Comparison of ENCODE assay signal across 14 cellular contexts in genomic region chr9:80191108-80191507, GRCh38.
"Had no signal": no experiment of that assay in that cellular context is flagged by ENCODE, and none has a peak within 500 bp of the region (broad histone marks: within the 10 kb centered on the region; RNA-seq: fewer than 3 reads in every experiment).

No MANE protein-coding gene starts in this region.

- DNase-seq: activated B cell treated with CpG ODN at 0.5 μM for 24 hours; activated CD4-positive, alpha-beta T cell treated with anti-CD3 and anti-CD28 coated beads, Interleukin-2, amount 10 ng/mL, durations not matched to agents 7 days and 5 days; activated CD8-positive, alpha-beta memory T cell treated with anti-CD3 and anti-CD28 coated beads for 24 hours; activated naive CD4-positive, alpha-beta T cell treated with anti-CD3 and anti-CD28 coated beads, Interleukin-2, amount 10 ng/mL, durations not matched to agents 7 days and 5 days; dorsolateral prefrontal cortex; heart right ventricle; ovary; stimulated activated CD4-positive, alpha-beta T cell treated with anti-CD3 and anti-CD28 coated beads, Interleukin-4, amount 100 ng/mL, for 4 hours; T-helper 17 cell; tibial artery; uterus had no signal

- ATAC-seq: activated T-helper 17 cell treated with anti-CD3 and anti-CD28 coated beads, Interleukin-2, amount 50 U/mL, for 72 hours; heart right ventricle; T-helper 17 cell had no signal

- FAIRE-seq: frontal cortex, keratinocyte had no signal
